20 cellular contexts compared by ENCODE assay signal in the genomic region with DNA sequence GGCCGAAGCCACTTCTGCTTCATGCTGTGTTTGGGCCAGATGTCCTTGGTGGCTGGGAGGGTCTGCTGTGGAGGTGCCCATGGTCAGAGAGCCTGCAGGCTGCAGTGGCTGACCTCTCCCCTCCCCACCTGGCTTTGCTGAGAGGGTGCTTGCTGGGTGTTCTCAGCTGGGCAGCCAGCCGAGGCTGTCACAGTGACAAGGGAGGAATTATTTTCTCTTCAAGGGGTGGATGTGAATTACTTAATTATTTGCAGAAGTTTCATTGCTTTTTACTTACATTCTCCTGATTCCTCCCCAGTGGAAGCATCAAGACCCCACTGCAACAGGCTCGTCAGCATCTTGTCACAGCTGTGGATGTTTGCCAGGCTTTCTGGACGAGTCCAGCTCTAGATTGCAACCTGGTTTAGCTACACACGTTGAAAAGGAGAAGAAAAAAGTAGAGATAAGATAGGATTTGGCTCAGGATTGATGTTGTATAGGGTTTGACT.
A peak's percentile ranks its signal among the peaks of the same experiment; 100 is the strongest.
DNase-seq lines count a peak whose midpoint lies in the region; ATAC-seq and TF ChIP-seq lines count a peak whose summit lies in the region.
"Had no signal": no experiment of that assay in that cellular context is flagged by ENCODE, and none has a peak within 500 bp of the region (broad histone marks: within the 10 kb centered on the region; RNA-seq: fewer than 3 reads in every experiment).

No MANE protein-coding gene starts in this region.

- H3K36me3 Mint-ChIP-seq in endodermal cell (ENCODE audit: low read depth) (peaks cover 4% of the 10 kb centered on the region), osteocyte (ENCODE audit: unreplicated experiment) (no peaks in the 10 kb centered on the region)
- H3K36me3 Mint-ChIP-seq in effector memory CD8-positive, alpha-beta T cell (ENCODE audit: insufficient read depth) = no peaks in the 10 kb centered on the region
- H3K36me3 Mint-ChIP-seq: immature natural killer cell had no signal

- H3K4me3 Mint-ChIP-seq in endodermal cell (no peak overlapping the region), osteocyte (ENCODE audit: unreplicated experiment) (no peak overlapping the region)
- no peak overlapping the region for H3K4me3 Mint-ChIP-seq in effector memory CD8-positive, alpha-beta T cell
- H3K4me3 Mint-ChIP-seq: central memory CD8-positive, alpha-beta T cell; immature natural killer cell; stimulated activated naive CD8-positive, alpha-beta T cell treated with anti-CD3 and anti-CD28 coated beads, Interleukin-15, Interleukin-2, amounts not matched to agents 100 ng/mL and 50 ng/mL, for 24 hours had no signal

- H3K4me1 Mint-ChIP-seq in endodermal cell (peaks cover 7% of the 10 kb centered on the region), osteocyte (ENCODE audit: unreplicated experiment) (peaks cover 69% of the 10 kb centered on the region)
- peaks cover 22 to 32% of the 10 kb centered on the region in 2 donors for H3K4me1 Mint-ChIP-seq in effector memory CD8-positive, alpha-beta T cell (ENCODE audit: low read depth in 2 of 2)

- H3K9me3 Mint-ChIP-seq in endodermal cell (no peaks in the 10 kb centered on the region), osteocyte (ENCODE audit: unreplicated experiment) (no peaks in the 10 kb centered on the region)
- no peaks in the 10 kb centered on the region for H3K9me3 Mint-ChIP-seq in effector memory CD8-positive, alpha-beta T cell
- H3K9me3 Mint-ChIP-seq: central memory CD8-positive, alpha-beta T cell; immature natural killer cell; stimulated activated naive CD8-positive, alpha-beta T cell treated with anti-CD3 and anti-CD28 coated beads, Interleukin-15, Interleukin-2, amounts not matched to agents 100 ng/mL and 50 ng/mL, for 24 hours had no signal

- H3K4me1 ChIP-seq in endodermal cell (ENCODE audit: control insufficient read depth, insufficient read depth, low read length) = no peaks in the 10 kb centered on the region
- H3K4me1 ChIP-seq in uterus = peaks cover 0 to 4% of the 10 kb centered on the region in 2 donors

- H3K27ac Mint-ChIP-seq in endodermal cell (no peak overlapping the region), osteocyte (ENCODE audit: unreplicated experiment) (peak overlapping the region; percentile 66)
- peak overlapping the region in 1 of 2 donors; percentile 26 for H3K27ac Mint-ChIP-seq in effector memory CD8-positive, alpha-beta T cell
- H3K27ac Mint-ChIP-seq: immature natural killer cell; stimulated activated naive CD8-positive, alpha-beta T cell treated with anti-CD3 and anti-CD28 coated beads, Interleukin-15, Interleukin-2, amounts not matched to agents 100 ng/mL and 50 ng/mL, for 24 hours had no signal

- ATAC-seq in effector memory CD8-positive, alpha-beta T cell (replicated peaks) = no peak
- ATAC-seq: HCT116, lower lobe of right lung had no signal

- H3K4me3 ChIP-seq in endodermal cell (ENCODE audit: low read length) (no peak overlapping the region), uterus (no peak overlapping the region)
- H3K4me3 ChIP-seq: lower lobe of right lung had no signal

- TF ChIP-seq POLR2A in uterus (IDR thresholded peaks at IDR 0.05) = no peak

- H3K27ac ChIP-seq in RWPE1 (peak overlapping the region; percentile 29), endodermal cell (ENCODE audit: low read depth, low read length) (peak overlapping the region; percentile 71), uterus (no peak overlapping the region)
- H3K27ac ChIP-seq: lower lobe of right lung had no signal

- H3K36me3 ChIP-seq in endodermal cell (ENCODE audit: control insufficient read depth, insufficient read depth, low read length) = no peaks in the 10 kb centered on the region
- H3K36me3 ChIP-seq in uterus = no peaks in the 10 kb centered on the region
- H3K36me3 ChIP-seq: lower lobe of right lung had no signal

- in situ Hi-C loops in G401 (cut with HindIII; ENCODE audit: low sequenced_read_pairs) = no loop called here

- no peaks in the 10 kb centered on the region for H3K27me3 ChIP-seq in endodermal cell (ENCODE audit: control insufficient read depth, insufficient read depth, low read length, poor library complexity, severe bottlenecking)
- H3K27me3 ChIP-seq in uterus = no peaks in the 10 kb centered on the region

- H3K9ac ChIP-seq in endodermal cell (ENCODE audit: extremely low read depth, low read length, poor library complexity, severe bottlenecking) = no peak overlapping the region

- CTCF ChIA-PET in RWPE1 (lab: Yijun Ruan, JAX) = no interaction called here

- intact Hi-C loops in uterus (cut with DNase I; ENCODE audit: low total_unique reads) = no loop called here

- no peaks in the 10 kb centered on the region for H3K27me3 Mint-ChIP-seq in endodermal cell (ENCODE audit: insufficient read depth)
- H3K27me3 Mint-ChIP-seq in osteocyte (ENCODE audit: unreplicated experiment) = no peaks in the 10 kb centered on the region
- H3K27me3 Mint-ChIP-seq in effector memory CD8-positive, alpha-beta T cell = no peaks in the 10 kb centered on the region
- H3K27me3 Mint-ChIP-seq: central memory CD8-positive, alpha-beta T cell; stimulated activated naive CD8-positive, alpha-beta T cell treated with anti-CD3 and anti-CD28 coated beads, Interleukin-15, Interleukin-2, amounts not matched to agents 100 ng/mL and 50 ng/mL, for 24 hours had no signal

- TF ChIP-seq CTCF in RWPE1 (conservative IDR thresholded peaks at IDR 0.05; ENCODE audit: low read depth) (no peak), endodermal cell (conservative IDR thresholded peaks at IDR 0.05) (no peak), osteocyte (IDR thresholded peaks at IDR 0.05) (no peak), uterus (IDR thresholded peaks at IDR 0.05) (no peak)

- H3K9me3 ChIP-seq in endodermal cell (ENCODE audit: control insufficient read depth, low read length) (no peaks in the 10 kb centered on the region), uterus (no peaks in the 10 kb centered on the region)
- H3K9me3 ChIP-seq: lower lobe of right lung had no signal

- DNase-seq in G401 (ENCODE audit: low spot score) (peak; percentile 57), RWPE1 (ENCODE audit: low spot score) (no peak), endodermal cell (no peak), osteocyte (ENCODE audit: extremely low spot score, unreplicated experiment) (no peak), uterus (no peak), NCI-H146 treated with DMSO at 0.1 percent for 48 hours (lab: John Stamatoyannopoulos, UW; ENCODE audit: unreplicated experiment) (no peak), NCI-H1105 treated with DMSO at 0.1 percent for 48 hours (lab: John Stamatoyannopoulos, UW) (no peak)
- DNase-seq in effector memory CD8-positive, alpha-beta T cell = no peak
- DNase-seq: activated CD4-positive, alpha-beta T cell treated with anti-CD3 and anti-CD28 coated beads, Interleukin-2, amount 50 U/mL, for 1 hour; activated CD8-positive, alpha-beta memory T cell treated with anti-CD3 and anti-CD28 coated beads, Interleukin-2, amount 50 U/mL, for 4 hours; activated gamma-delta T cell; DMS79 treated with DMSO at 0.1 percent for 48 hours; immature natural killer cell; lower lobe of right lung; NCI-H1092 treated with DMSO at 0.1 percent for 48 hours; NCI-H524; stimulated activated CD4-positive, alpha-beta T cell treated with anti-CD3 and anti-CD28 coated beads, Interleukin-4, amount 100 ng/mL, for 24 hours had no signal

- 92 to 94% methylated on average over 3 to 5 of the region's 5 CpGs for WGBS in endodermal cell (ENCODE audit: insufficient coverage in 1 of 2, insufficient read length in 1 of 2), 2 experiments

- POLR2A ChIA-PET in RWPE1 (lab: Yijun Ruan, JAX; ENCODE audit: low non-redundant PET) = no interaction called here

Comparison
In these comparisons a context has a peak if more than half of its experiments do, and no peak if none do; other contexts are left out.
1. H3K27ac ChIP-seq: peak in RWPE1 (single experiment) and endodermal cell (single experiment); none in uterus (0 of 2).